In the genomic region with DNA sequence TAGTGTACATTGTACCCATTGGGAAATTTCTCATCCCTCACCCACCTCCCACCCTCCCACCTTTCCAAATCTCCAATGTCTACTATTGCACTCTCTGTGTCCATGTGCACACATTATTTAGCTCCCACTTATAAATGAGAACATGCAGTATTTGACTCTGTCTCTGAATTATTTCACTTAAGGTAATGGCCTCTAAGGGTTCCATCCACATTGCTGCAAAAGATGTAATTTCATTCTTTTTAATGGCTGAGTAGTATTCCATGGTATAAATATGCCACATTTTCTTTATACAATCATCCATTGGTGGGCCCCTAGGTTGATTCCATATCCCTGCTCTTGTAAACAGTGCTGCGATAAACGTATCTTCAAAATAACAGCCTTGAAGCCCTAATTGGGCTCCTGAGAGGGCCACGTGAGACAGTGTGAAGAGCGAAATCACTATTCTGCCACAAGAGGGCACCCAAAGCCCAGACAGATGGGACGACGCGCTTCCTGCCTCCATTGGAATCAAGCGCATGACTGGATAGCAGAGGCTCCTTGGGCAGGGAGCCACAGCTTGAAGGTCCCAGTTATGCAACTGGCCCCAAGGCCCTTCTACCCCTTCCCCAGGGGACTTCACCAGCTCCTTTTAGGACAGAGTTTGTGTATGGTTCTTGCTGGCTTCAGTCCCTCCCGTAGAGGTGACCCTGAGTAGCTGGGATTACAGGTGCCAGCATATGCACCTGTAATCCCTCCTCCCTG, we compare ENCODE assay signal across 1 cellular context.
TF ChIP-seq lines count a peak whose summit lies in the region.

No MANE protein-coding gene starts in this region.

TF ChIP-seq in IMR-90, 13 proteins besides CTCF, POLR2A, EP300 and RAD21:
- TF ChIP-seq SMC3 (IDR thresholded peaks at IDR 0.05; ENCODE audit: low read depth, low read length) (peak; percentile 94), MAFK (IDR thresholded peaks at IDR 0.05; ENCODE audit: low read depth, low read length) (no peak), MAZ (IDR thresholded peaks at IDR 0.05; ENCODE audit: borderline replicate concordance, low read depth, low read length) (peak; percentile 28; the same call in 1 of the 2 replicates), CEBPB (IDR thresholded peaks at IDR 0.05; ENCODE audit: low read depth, low read length) (peak; percentile 75), RFX5 (IDR thresholded peaks at IDR 0.05; ENCODE audit: low read depth, low read length) (no peak), RCOR1 (IDR thresholded peaks at IDR 0.05; ENCODE audit: insufficient replicate concordance, low read length) (no peak), BHLHE40 (IDR thresholded peaks at IDR 0.05; ENCODE audit: low read depth, low read length) (peak; percentile 91), MXI1 (IDR thresholded peaks at IDR 0.05; ENCODE audit: borderline replicate concordance, low read depth, low read length) (peak; percentile 56; the same call in 1 of the 2 replicates), FOS (IDR thresholded peaks at IDR 0.05; ENCODE audit: low read depth, low read length) (no peak)
- TF ChIP-seq, protein P1, sequence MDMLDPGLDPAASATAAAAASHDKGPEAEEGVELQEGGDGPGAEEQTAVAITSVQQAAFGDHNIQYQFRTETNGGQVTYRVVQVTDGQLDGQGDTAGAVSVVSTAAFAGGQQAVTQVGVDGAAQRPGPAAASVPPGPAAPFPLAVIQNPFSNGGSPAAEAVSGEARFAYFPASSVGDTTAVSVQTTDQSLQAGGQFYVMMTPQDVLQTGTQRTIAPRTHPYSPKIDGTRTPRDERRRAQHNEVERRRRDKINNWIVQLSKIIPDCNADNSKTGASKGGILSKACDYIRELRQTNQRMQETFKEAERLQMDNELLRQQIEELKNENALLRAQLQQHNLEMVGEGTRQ (IDR thresholded peaks at IDR 0.05; ENCODE audit: low read depth, low read length) = peak; percentile 87
- TF ChIP-seq, protein P2, sequence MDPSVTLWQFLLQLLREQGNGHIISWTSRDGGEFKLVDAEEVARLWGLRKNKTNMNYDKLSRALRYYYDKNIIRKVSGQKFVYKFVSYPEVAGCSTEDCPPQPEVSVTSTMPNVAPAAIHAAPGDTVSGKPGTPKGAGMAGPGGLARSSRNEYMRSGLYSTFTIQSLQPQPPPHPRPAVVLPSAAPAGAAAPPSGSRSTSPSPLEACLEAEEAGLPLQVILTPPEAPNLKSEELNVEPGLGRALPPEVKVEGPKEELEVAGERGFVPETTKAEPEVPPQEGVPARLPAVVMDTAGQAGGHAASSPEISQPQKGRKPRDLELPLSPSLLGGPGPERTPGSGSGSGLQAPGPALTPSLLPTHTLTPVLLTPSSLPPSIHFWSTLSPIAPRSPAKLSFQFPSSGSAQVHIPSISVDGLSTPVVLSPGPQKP (IDR thresholded peaks at IDR 0.05; ENCODE audit: borderline replicate concordance, low read depth, low read length) = no peak
TF ChIP-seq in IMR-90: peak in this region for 6.
